Comparison of ENCODE assay signal across 12 cellular contexts in genomic region chr2:28747714-28748113, GRCh38. TPM values are rescaled to one million over a fixed set of nuclear protein-coding genes. Genes with fewer than 3 reads are reported as not detected.
DNase-seq lines count a peak whose midpoint lies in the region; ATAC-seq and FAIRE-seq lines count a peak whose summit lies in the region.
"Had no signal": no experiment of that assay in that cellular context is flagged by ENCODE, and none has a peak within 500 bp of the region (broad histone marks: within the 10 kb centered on the region; RNA-seq: fewer than 3 reads in every experiment).

No MANE protein-coding gene starts in this region.

- peak overlapping the region; percentile 92 for H3K27ac Mint-ChIP-seq in central memory CD8-positive, alpha-beta T cell (ENCODE audit: low read depth)

- no peak for FAIRE-seq in small intestine (lab: Jason Lieb, UNC)
- FAIRE-seq: bronchial epithelial cell, H54 had no signal

- WGBS in small intestine, 3 donors = 80 to 94% (median 89%) methylated on average over 1 of the region's 1 CpG
- 92 to 97% methylated on average over 1 of the region's 1 CpG for WGBS in aorta, 2 donors

- H3K27me3 ChIP-seq in small intestine (ENCODE audit: control insufficient read depth in 2 of 2, insufficient read depth in 2 of 2, low read length in 2 of 2) (no peaks in the 10 kb centered on the region), aorta (ENCODE audit: control insufficient read depth in 1 of 2, insufficient read depth in 2 of 2, low read length in 1 of 2) (no peaks in the 10 kb centered on the region)

- no peak overlapping the region for H3K27ac ChIP-seq in small intestine (ENCODE audit: low read depth in 1 of 2, low read length in 1 of 2)
- peak overlapping the region in 1 of 2 donors; percentile 45 for H3K27ac ChIP-seq in aorta (ENCODE audit: low read depth in 1 of 2, low read length in 2 of 2)

- peaks cover 33% of the 10 kb centered on the region for H3K4me1 Mint-ChIP-seq in central memory CD8-positive, alpha-beta T cell

- H3K9me3 ChIP-seq in small intestine (ENCODE audit: control insufficient read depth, low read depth) (no peaks in the 10 kb centered on the region), aorta (ENCODE audit: control insufficient read depth, low read length) (no peaks in the 10 kb centered on the region)

- H3K36me3 Mint-ChIP-seq in central memory CD8-positive, alpha-beta T cell (ENCODE audit: insufficient read depth) = peaks cover 14% of the 10 kb centered on the region

- ATAC-seq in central memory CD8-positive, alpha-beta T cell (replicated peaks; ENCODE audit: extremely low read depth, poor library complexity, severe bottlenecking) = no peak
- ATAC-seq in GM19452 (IDR thresholded peaks at IDR 0.05; ENCODE audit: unreplicated experiment) (no peak), Right ventricle myocardium superior (ENCODE audit: poor library complexity) (no peak), aorta (ENCODE audit: low FRiP score) (no peak)

- no peaks in the 10 kb centered on the region for H3K9me3 Mint-ChIP-seq in central memory CD8-positive, alpha-beta T cell

- no peak overlapping the region for H3K4me3 ChIP-seq in small intestine (ENCODE audit: low read depth in 1 of 2, low read length in 2 of 2)
- no peak overlapping the region for H3K4me3 ChIP-seq in aorta (ENCODE audit: low read length in 2 of 2)

- DNase-seq in NCI-H2107 treated with DMSO at 0.1 percent for 48 hours (lab: John Stamatoyannopoulos, UW; ENCODE audit: unreplicated experiment) (peak; percentile 32), NCI-H2107 (lab: John Stamatoyannopoulos, UW) (no peak), NCI-H2029 (lab: John Stamatoyannopoulos, UW) (peak; percentile 67), small intestine (peak; percentile 68), Right ventricle myocardium superior (no peak), aorta (no peak)
- no peak for DNase-seq in central memory CD8-positive, alpha-beta T cell (ENCODE audit: low spot score in 2 of 2)
- DNase-seq: NCI-H1436 treated with DMSO at 0.1 percent for 48 hours; stimulated activated CD4-positive, alpha-beta T cell treated with anti-CD3 and anti-CD28 coated beads, Interleukin-4, amount 100 ng/mL, for 4 hours had no signal

- H3K4me1 ChIP-seq in small intestine (ENCODE audit: control insufficient read depth in 2 of 2, insufficient read depth in 1 of 2, low read depth in 1 of 2, low read length in 1 of 2) (peaks cover 7 to 15% of the 10 kb centered on the region in 2 donors), aorta (ENCODE audit: control insufficient read depth in 1 of 2, insufficient read depth in 2 of 2, low read length in 2 of 2) (peaks cover 3 to 15% of the 10 kb centered on the region in 2 donors)

- H3K36me3 ChIP-seq in small intestine (ENCODE audit: control insufficient read depth in 2 of 2, insufficient read depth in 2 of 2, low read length in 2 of 2) = no peaks in the 10 kb centered on the region
- H3K36me3 ChIP-seq in aorta (ENCODE audit: control insufficient read depth in 1 of 2, insufficient read depth in 2 of 2, low read length in 1 of 2) = no peaks in the 10 kb centered on the region

- no peaks in the 10 kb centered on the region for H3K27me3 Mint-ChIP-seq in central memory CD8-positive, alpha-beta T cell

- peak overlapping the region; percentile 44 for H3K4me3 Mint-ChIP-seq in central memory CD8-positive, alpha-beta T cell

- intact Hi-C loops in Right ventricle myocardium superior (cut with DNase I) (no loop called here), aorta (cut with DNase I) (no loop called here)

RNA-seq across cellular contexts. Expression of gene PPP1CB, which starts 3.9 kb away (rescaled TPM):
- 10 to 100 TPM; 80.4 to 93.7 (median 88.4) TPM for polyA plus RNA-seq in small intestine
- 429 TPM for total RNA-seq in Right ventricle myocardium superior
- total RNA-seq in aorta = 100 to 1,000 TPM; 386 to 484 TPM
- polyA plus RNA-seq in aorta = 100 to 1,000 TPM; 187 to 370 TPM

Comparison
In these comparisons a context has a peak if more than half of its experiments do, and no peak if none do; other contexts are left out.
1. DNase-seq: peak in NCI-H2107 treated with DMSO at 0.1 percent for 48 hours (single experiment), NCI-H2029 (single experiment) and small intestine (single experiment); none in NCI-H2107 (single experiment), central memory CD8-positive, alpha-beta T cell (0 of 2), Right ventricle myocardium superior (single experiment) and aorta (0 of 2).